In the genomic region with DNA sequence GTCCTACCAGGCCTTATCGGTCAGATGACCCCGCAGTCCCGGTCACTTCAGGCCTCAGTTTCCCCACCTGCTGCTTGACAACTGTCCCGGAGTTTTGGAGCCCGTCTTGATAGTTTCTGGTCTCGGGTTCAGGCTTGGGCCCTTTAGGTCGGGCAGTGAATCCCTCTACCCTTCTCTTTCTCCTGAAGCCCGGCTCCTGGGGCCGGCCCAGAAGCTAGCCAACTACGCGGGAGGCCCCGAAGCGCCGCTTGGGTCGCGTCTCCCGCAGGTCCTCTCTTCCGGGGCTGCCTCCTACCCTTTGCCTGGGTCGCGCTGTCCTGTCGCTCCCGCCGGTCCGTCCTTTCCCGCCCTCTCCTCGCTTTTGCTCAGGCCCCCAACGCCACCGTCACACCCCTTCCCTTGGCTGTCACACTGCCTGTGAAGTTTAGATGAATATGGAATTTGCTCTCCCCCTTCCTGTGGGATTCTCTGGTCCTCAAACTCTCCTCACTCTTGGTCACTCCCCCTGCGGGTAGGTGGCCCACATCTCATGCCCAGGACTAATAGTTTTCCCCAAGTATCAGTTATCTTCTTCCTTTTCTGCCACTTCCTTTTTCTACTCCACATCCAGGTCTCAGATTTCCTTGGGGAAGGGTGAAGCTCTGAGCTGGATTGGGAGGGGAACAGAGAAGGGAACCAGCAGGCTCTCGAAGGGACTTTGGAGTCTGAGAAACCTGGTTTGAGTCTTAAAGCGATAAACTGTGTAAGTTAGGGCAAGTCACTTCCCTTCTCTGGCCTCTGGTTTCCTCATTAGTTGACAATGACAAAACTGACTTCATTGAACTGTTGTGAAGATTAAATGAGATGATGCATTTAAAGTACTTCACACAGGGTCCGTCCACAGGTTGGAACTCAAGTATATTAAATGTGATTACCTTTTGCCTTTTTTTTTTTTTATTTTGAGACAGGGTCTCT, we compare ENCODE assay signal across 8 cellular contexts. TPM values are rescaled to one million over a fixed set of nuclear protein-coding genes. Genes with fewer than 3 reads are reported as not detected.
DNase-seq lines count a peak whose midpoint lies in the region; ATAC-seq and TF ChIP-seq lines count a peak whose summit lies in the region.

No MANE protein-coding gene starts in this region.

- no peaks in the 10 kb centered on the region for H3K9me2 ChIP-seq in Loucy (replicated peaks; ENCODE audit: low read depth, low read length)

- peaks cover 33% of the 10 kb centered on the region; the same call in 1 of the 2 replicates for H3K36me3 ChIP-seq in Loucy (ENCODE audit: insufficient read depth, low read length)
- peaks cover 37% of the 10 kb centered on the region for H3K36me3 ChIP-seq in iPS-15b (ENCODE audit: control insufficient read depth, insufficient read depth, low read length)
- peaks cover 3% of the 10 kb centered on the region for H3K36me3 ChIP-seq in smooth muscle cell (ENCODE audit: low read depth)

- no peaks in the 10 kb centered on the region for H3K9me3 Mint-ChIP-seq in activated naive CD8-positive, alpha-beta T cell treated with anti-CD3 and anti-CD28 coated beads, Interleukin-2, amount 50 U/mL, for 24 hours

- H2AFZ ChIP-seq in Loucy (ENCODE audit: low read length): peak overlapping the region; percentile 73
- H2AFZ ChIP-seq in smooth muscle cell (ENCODE audit: low read depth): no peak overlapping the region

- H3K79me2 ChIP-seq in Loucy (ENCODE audit: insufficient read depth, low read length) (peaks cover 36% of the 10 kb centered on the region), smooth muscle cell (ENCODE audit: low read depth) (peaks cover 27% of the 10 kb centered on the region)

- DNase-seq in DMS53 (lab: John Stamatoyannopoulos, UW) (peak; percentile 64), DMS53 treated with DMSO at 0.1 percent for 48 hours (lab: John Stamatoyannopoulos, UW; ENCODE audit: unreplicated experiment) (no peak), smooth muscle cell (lab: John Stamatoyannopoulos, UW; ENCODE audit: unreplicated experiment) (no peak), GM19238 (ENCODE audit: insufficient read length, low spot score) (no peak)
- DNase-seq in activated naive CD8-positive, alpha-beta T cell treated with anti-CD3 and anti-CD28 coated beads, Interleukin-2, amount 50 U/mL, for 24 hours: peak; percentile 35

- H3K9ac ChIP-seq in Loucy (ENCODE audit: low read depth, low read length, poor library complexity, severe bottlenecking) (peak overlapping the region; percentile 96), iPS-15b (ENCODE audit: low read depth, low read length) (peak overlapping the region; percentile 88), smooth muscle cell (ENCODE audit: low read depth) (peak overlapping the region; percentile 91)

- WGBS in smooth muscle cell (ENCODE audit: low lambda C conversion rate): 6% methylated on average over 32 of the region's 32 CpGs

- ATAC-seq in activated naive CD8-positive, alpha-beta T cell treated with anti-CD3 and anti-CD28 coated beads, Interleukin-2, amount 50 U/mL, for 24 hours: no peak
- ATAC-seq in GM18867 (IDR thresholded peaks at IDR 0.05; ENCODE audit: unreplicated experiment): no peak

- H3K4me3 Mint-ChIP-seq in activated naive CD8-positive, alpha-beta T cell treated with anti-CD3 and anti-CD28 coated beads, Interleukin-2, amount 50 U/mL, for 24 hours: peak overlapping the region; percentile 92

- H3K4me3 ChIP-seq in Loucy (ENCODE audit: low read length, poor library complexity, severe bottlenecking): peak overlapping the region; percentile 96
- H3K4me3 ChIP-seq in iPS-15b (ENCODE audit: low read depth, low read length): peak overlapping the region; percentile 62
- H3K4me3 ChIP-seq in smooth muscle cell: peak overlapping the region; percentile 81

- TF ChIP-seq CTCF in Loucy (conservative IDR thresholded peaks at IDR 0.05; ENCODE audit: low read length): peak; percentile 29
- TF ChIP-seq CTCF in smooth muscle cell (IDR thresholded peaks at IDR 0.05; ENCODE audit: borderline replicate concordance, insufficient read depth, poor library complexity, severe bottlenecking): peak; percentile 13

- H3K27ac Mint-ChIP-seq in activated naive CD8-positive, alpha-beta T cell treated with anti-CD3 and anti-CD28 coated beads, Interleukin-2, amount 50 U/mL, for 24 hours: peak overlapping the region; percentile 99

- H3K4me2 ChIP-seq in Loucy (ENCODE audit: low read depth, low read length, poor library complexity, severe bottlenecking): peak overlapping the region; percentile 100
- H3K4me2 ChIP-seq in smooth muscle cell: peak overlapping the region; percentile 96

- H4K20me1 ChIP-seq in Loucy (ENCODE audit: insufficient read depth, low read length, poor library complexity, severe bottlenecking) (peaks cover 22% of the 10 kb centered on the region), smooth muscle cell (ENCODE audit: low read depth) (peaks cover 44% of the 10 kb centered on the region)

- H3K36me3 Mint-ChIP-seq in activated naive CD8-positive, alpha-beta T cell treated with anti-CD3 and anti-CD28 coated beads, Interleukin-2, amount 50 U/mL, for 24 hours (ENCODE audit: low read depth): peaks cover 25% of the 10 kb centered on the region

- no peaks in the 10 kb centered on the region for H3K27me3 ChIP-seq in Loucy (ENCODE audit: insufficient read depth, low read length, poor library complexity, severe bottlenecking)
- H3K27me3 ChIP-seq in iPS-15b (ENCODE audit: control insufficient read depth, insufficient read depth, low read length): no peaks in the 10 kb centered on the region
- H3K27me3 ChIP-seq in smooth muscle cell (ENCODE audit: low read depth): no peaks in the 10 kb centered on the region

- H3F3A ChIP-seq in Loucy (ENCODE audit: low read depth) (no peaks in the 10 kb centered on the region), smooth muscle cell (ENCODE audit: low read depth) (peaks cover 10% of the 10 kb centered on the region)

- H3K27ac ChIP-seq in smooth muscle cell (ENCODE audit: low read depth): peak overlapping the region; percentile 76

- peaks cover 38% of the 10 kb centered on the region for H3K4me1 ChIP-seq in Loucy (ENCODE audit: insufficient read depth, low read length, poor library complexity, severe bottlenecking)
- H3K4me1 ChIP-seq in iPS-15b (ENCODE audit: control insufficient read depth, insufficient read depth, low read length): no peaks in the 10 kb centered on the region
- peaks cover 5% of the 10 kb centered on the region for H3K4me1 ChIP-seq in smooth muscle cell (ENCODE audit: low read depth)

- no peaks in the 10 kb centered on the region for H3K9me3 ChIP-seq in Loucy (ENCODE audit: insufficient read depth, low read depth, low read length)
- no peaks in the 10 kb centered on the region for H3K9me3 ChIP-seq in iPS-15b (ENCODE audit: control insufficient read depth, insufficient read depth, low read length)
- no peaks in the 10 kb centered on the region for H3K9me3 ChIP-seq in smooth muscle cell (replicated peaks; ENCODE audit: low read depth)

- H3K27me3 Mint-ChIP-seq in activated naive CD8-positive, alpha-beta T cell treated with anti-CD3 and anti-CD28 coated beads, Interleukin-2, amount 50 U/mL, for 24 hours: peaks cover 3% of the 10 kb centered on the region

- H3K4me1 Mint-ChIP-seq in activated naive CD8-positive, alpha-beta T cell treated with anti-CD3 and anti-CD28 coated beads, Interleukin-2, amount 50 U/mL, for 24 hours: peaks cover 44% of the 10 kb centered on the region

RNA-seq across cellular contexts. Expression of a gene that starts 0.8 kb away (rescaled TPM):
- 53.3 and 57.7 TPM in 2 replicates for total RNA-seq in smooth muscle cell
- polyA plus RNA-seq in smooth muscle cell: 20.9 and 23.3 TPM in 2 replicates

RNA-seq across cellular contexts. Expression of a gene that starts 8.7 kb away (rescaled TPM):
- total RNA-seq in smooth muscle cell: 5.1 and 12.2 TPM in 2 replicates
- polyA plus RNA-seq in smooth muscle cell: 13.7 and 17.0 TPM in 2 replicates

RNA-seq across cellular contexts. Expression of a gene that starts 11.7 kb away (rescaled TPM):
- 8.9 and 11.5 TPM in 2 replicates for total RNA-seq in smooth muscle cell
- 29.3 and 38.6 TPM in 2 replicates for polyA plus RNA-seq in smooth muscle cell

RNA-seq across cellular contexts. Expression of a gene that starts 19.7 kb away (rescaled TPM):
- total RNA-seq in smooth muscle cell: 110 and 195 TPM in 2 replicates
- 320 and 365 TPM in 2 replicates for polyA plus RNA-seq in smooth muscle cell

RNA-seq across cellular contexts. Expression of a gene that starts 22.5 kb away (rescaled TPM):
- total RNA-seq in smooth muscle cell: 0.18 TPM in 1 of 2 replicates, not detected in the other
- 0.13 and 0.64 TPM in 2 replicates for polyA plus RNA-seq in smooth muscle cell

Comparison
In these comparisons a context has a peak if more than half of its experiments do, and no peak if none do; other contexts are left out.
1. DNase-seq: peak in DMS53 (single experiment) and activated naive CD8-positive, alpha-beta T cell treated with anti-CD3 and anti-CD28 coated beads, Interleukin-2, amount 50 U/mL, for 24 hours (single experiment); none in DMS53 treated with DMSO at 0.1 percent for 48 hours (single experiment), smooth muscle cell (single experiment) and GM19238 (single experiment).
2. Peak in every context shown above with its lines, with median percentiles within 50 percentile points of each other: H3K4me3 ChIP-seq and H3K9ac ChIP-seq.